Comparison of ENCODE assay signal across 17 cellular contexts in genomic region chr4:40586729-40587128, GRCh38. TPM values are rescaled to one million over a fixed set of nuclear protein-coding genes. Genes with fewer than 3 reads are reported as not detected.
DNase-seq lines count a peak whose midpoint lies in the region; ATAC-seq and TF ChIP-seq lines count a peak whose summit lies in the region.
"Had no signal": no experiment of that assay in that cellular context is flagged by ENCODE, and none has a peak within 500 bp of the region (broad histone marks: within the 10 kb centered on the region; RNA-seq: fewer than 3 reads in every experiment).

No MANE protein-coding gene starts in this region.

- H3K4me3 Mint-ChIP-seq in HFFc6 = peak overlapping the region; percentile 10; the same call in 1 of the 2 replicates
- H3K4me3 Mint-ChIP-seq in activated T-helper 1 cell treated with anti-CD3 and anti-CD28 coated beads, Interleukin-12 subunit alpha, Interleukin-12 subunit beta, Interleukin-2, Interleukin-4 antibody, amounts not matched to agents 30 ng/mL and 10 ng/mL and 1 ng/mL, durations not matched to agents 14 hours and 24 hours and 36 hours = no peak overlapping the region
- H3K4me3 Mint-ChIP-seq: activated T-cell treated with anti-CD3 and anti-CD28 coated beads, Interleukin-2, amount 50 U/mL, for 24 hours had no signal

- H3K27me3 ChIP-seq in left lung (no peaks in the 10 kb centered on the region), skeletal muscle tissue (ENCODE audit: control insufficient read depth in 3 of 3, insufficient read depth in 3 of 3, low read length in 3 of 3) (no peaks in the 10 kb centered on the region)
- H3K27me3 ChIP-seq: BE2C had no signal

- peak overlapping the region in 1 of 2 donors; percentile 11 for H3K4me3 ChIP-seq in left lung
- no peak overlapping the region for H3K4me3 ChIP-seq in skeletal muscle tissue (ENCODE audit: low read length in 3 of 3)

- peak overlapping the region; percentile 72 for H3K27ac ChIP-seq in VCaP
- peak overlapping the region; percentile 23 to 91 for H3K27ac ChIP-seq in left lung
- H3K27ac ChIP-seq in skeletal muscle tissue (ENCODE audit: low read depth, low read length) = peak overlapping the region; percentile 54

- ATAC-seq in left lung (peak; percentile 27), GM18858 (IDR thresholded peaks at IDR 0.05; ENCODE audit: unreplicated experiment) (no peak), SK-N-SH treated with all-trans-retinoic acid at 6 μM for 48 hours (no peak)

- H3K27me3 Mint-ChIP-seq in HFFc6 (ENCODE audit: insufficient read depth) = no peaks in the 10 kb centered on the region
- H3K27me3 Mint-ChIP-seq in activated T-helper 1 cell treated with anti-CD3 and anti-CD28 coated beads, Interleukin-12 subunit alpha, Interleukin-12 subunit beta, Interleukin-2, Interleukin-4 antibody, amounts not matched to agents 30 ng/mL and 10 ng/mL and 1 ng/mL, durations not matched to agents 14 hours and 24 hours and 36 hours (ENCODE audit: insufficient read depth) = no peaks in the 10 kb centered on the region

- H3K9me3 ChIP-seq in left lung (no peaks in the 10 kb centered on the region), skeletal muscle tissue (ENCODE audit: control insufficient read depth in 3 of 3, low read length in 3 of 3) (no peaks in the 10 kb centered on the region)
- H3K9me3 ChIP-seq: BE2C had no signal

- peaks cover 7% of the 10 kb centered on the region; the same call in 1 of the 2 replicates for H3K36me3 Mint-ChIP-seq in HFFc6 (ENCODE audit: low read depth)
- peaks cover 8% of the 10 kb centered on the region for H3K36me3 Mint-ChIP-seq in activated T-helper 1 cell treated with anti-CD3 and anti-CD28 coated beads, Interleukin-12 subunit alpha, Interleukin-12 subunit beta, Interleukin-2, Interleukin-4 antibody, amounts not matched to agents 30 ng/mL and 10 ng/mL and 1 ng/mL, durations not matched to agents 14 hours and 24 hours and 36 hours (ENCODE audit: low read depth)

- peaks cover 0 to 59% of the 10 kb centered on the region in 2 donors for H3K4me1 ChIP-seq in left lung
- no peaks in the 10 kb centered on the region for H3K4me1 ChIP-seq in skeletal muscle tissue (ENCODE audit: control insufficient read depth in 3 of 3, insufficient read depth in 3 of 3, low read length in 3 of 3)
- H3K4me1 ChIP-seq: BE2C had no signal

- H3K36me3 ChIP-seq in left lung (peaks cover 0 to 21% of the 10 kb centered on the region in 2 donors), skeletal muscle tissue (ENCODE audit: control insufficient read depth in 3 of 3, insufficient read depth in 3 of 3, low read length in 3 of 3) (no peaks in the 10 kb centered on the region)
- H3K36me3 ChIP-seq: BE2C had no signal

- TF ChIP-seq CTCF in HFFc6 (IDR thresholded peaks at IDR 0.05) (no peak), VCaP (conservative IDR thresholded peaks at IDR 0.05) (no peak), left lung (IDR thresholded peaks at IDR 0.05) (no peak)

- no peak overlapping the region for H3K9ac ChIP-seq in skeletal muscle tissue (ENCODE audit: low read depth in 1 of 3, low read length in 3 of 3)

- DNase-seq in HFFc6 (no peak), left lung (peak in 1 of 2 donors; percentile 64), SHP77 treated with DMSO at 0.1 percent for 48 hours (lab: John Stamatoyannopoulos, UW) (no peak)
- no peak for DNase-seq in activated T-helper 1 cell treated with anti-CD3 and anti-CD28 coated beads, Interleukin-12 subunit alpha, Interleukin-12 subunit beta, Interleukin-2, Interleukin-4 antibody, amounts not matched to agents 30 ng/mL and 10 ng/mL and 1 ng/mL, durations not matched to agents 14 hours and 24 hours and 36 hours (ENCODE audit: low spot score)
- DNase-seq: activated CD4-positive, alpha-beta T cell treated with anti-CD3 and anti-CD28 coated beads for 4 hours; activated T-cell treated with anti-CD3 and anti-CD28 coated beads, Interleukin-2, amount 50 U/mL, for 24 hours; amygdala; BE2C; cortex of kidney; DMS79 treated with DMSO at 0.1 percent for 48 hours; hippocampal formation; occipital lobe; T-helper 1 cell had no signal

- H3K4me1 Mint-ChIP-seq in HFFc6 (ENCODE audit: low read depth) = peaks cover 42% of the 10 kb centered on the region
- peaks cover 38% of the 10 kb centered on the region for H3K4me1 Mint-ChIP-seq in activated T-helper 1 cell treated with anti-CD3 and anti-CD28 coated beads, Interleukin-12 subunit alpha, Interleukin-12 subunit beta, Interleukin-2, Interleukin-4 antibody, amounts not matched to agents 30 ng/mL and 10 ng/mL and 1 ng/mL, durations not matched to agents 14 hours and 24 hours and 36 hours (ENCODE audit: low read depth)

- H3K27ac Mint-ChIP-seq in HFFc6 = peak overlapping the region; percentile 63
- H3K27ac Mint-ChIP-seq in activated T-helper 1 cell treated with anti-CD3 and anti-CD28 coated beads, Interleukin-12 subunit alpha, Interleukin-12 subunit beta, Interleukin-2, Interleukin-4 antibody, amounts not matched to agents 30 ng/mL and 10 ng/mL and 1 ng/mL, durations not matched to agents 14 hours and 24 hours and 36 hours = no peak overlapping the region
- H3K27ac Mint-ChIP-seq: activated T-cell treated with anti-CD3 and anti-CD28 coated beads, Interleukin-2, amount 50 U/mL, for 24 hours had no signal

- no peaks in the 10 kb centered on the region for H3K9me3 Mint-ChIP-seq in HFFc6
- no peaks in the 10 kb centered on the region for H3K9me3 Mint-ChIP-seq in activated T-helper 1 cell treated with anti-CD3 and anti-CD28 coated beads, Interleukin-12 subunit alpha, Interleukin-12 subunit beta, Interleukin-2, Interleukin-4 antibody, amounts not matched to agents 30 ng/mL and 10 ng/mL and 1 ng/mL, durations not matched to agents 14 hours and 24 hours and 36 hours
- H3K9me3 Mint-ChIP-seq: activated T-cell treated with anti-CD3 and anti-CD28 coated beads, Interleukin-2, amount 50 U/mL, for 24 hours had no signal

- intact Hi-C loops in left lung (cut with DNase I) = no loop called here
- intact Hi-C loops in activated T-helper 1 cell treated with anti-CD3 and anti-CD28 coated beads, Interleukin-12 subunit alpha, Interleukin-12 subunit beta, Interleukin-2, Interleukin-4 antibody, amounts not matched to agents 30 ng/mL and 10 ng/mL and 1 ng/mL, durations not matched to agents 14 hours and 24 hours and 36 hours (cut with micrococcal nuclease) = no loop called here

TF ChIP-seq in SK-N-SH treated with all-trans-retinoic acid at 6 μM for 48 hours, 23 proteins besides CTCF, POLR2A, EP300 and RAD21:
- TF ChIP-seq ZNF565 (CRISPR knock-in tag; conservative IDR thresholded peaks at IDR 0.05; ENCODE audit: low read depth) (no peak), ISL1 (CRISPR knock-in tag; IDR thresholded peaks at IDR 0.05) (no peak), ZNF70 (CRISPR knock-in tag; IDR thresholded peaks at IDR 0.05) (no peak), ARNTL (CRISPR knock-in tag; IDR thresholded peaks at IDR 0.05; ENCODE audit: borderline replicate concordance, low read depth) (no peak), TCF4 (CRISPR knock-in tag; IDR thresholded peaks at IDR 0.05; ENCODE audit: borderline replicate concordance) (no peak), ZC3H10 (CRISPR knock-in tag; IDR thresholded peaks at IDR 0.05) (no peak), ESRRG (CRISPR knock-in tag; IDR thresholded peaks at IDR 0.05) (no peak), OSR1 (CRISPR knock-in tag; IDR thresholded peaks at IDR 0.05) (no peak)
- TF ChIP-seq, protein P1, sequence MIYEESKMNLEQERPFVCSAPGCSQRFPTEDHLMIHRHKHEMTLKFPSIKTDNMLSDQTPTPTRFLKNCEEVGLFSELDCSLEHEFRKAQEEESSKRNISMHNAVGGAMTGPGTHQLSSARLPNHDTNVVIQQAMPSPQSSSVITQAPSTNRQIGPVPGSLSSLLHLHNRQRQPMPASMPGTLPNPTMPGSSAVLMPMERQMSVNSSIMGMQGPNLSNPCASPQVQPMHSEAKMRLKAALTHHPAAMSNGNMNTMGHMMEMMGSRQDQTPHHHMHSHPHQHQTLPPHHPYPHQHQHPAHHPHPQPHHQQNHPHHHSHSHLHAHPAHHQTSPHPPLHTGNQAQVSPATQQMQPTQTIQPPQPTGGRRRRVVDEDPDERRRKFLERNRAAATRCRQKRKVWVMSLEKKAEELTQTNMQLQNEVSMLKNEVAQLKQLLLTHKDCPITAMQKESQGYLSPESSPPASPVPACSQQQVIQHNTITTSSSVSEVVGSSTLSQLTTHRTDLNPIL (CRISPR knock-in tag; IDR thresholded peaks at IDR 0.05; ENCODE audit: low read depth) = no peak
TF ChIP-seq in SK-N-SH treated with all-trans-retinoic acid at 6 μM for 48 hours: peak in this region for 0.

RNA-seq across cellular contexts. Expression of gene RBM47, which starts 42.9 kb away (rescaled TPM):
- 1 to 10 TPM in 5 of 6 experiments, under 1 TPM in 1; 0.95 to 1.5 (median 1.4) TPM for total RNA-seq in HFFc6 (2021; fragmentation: NEBNext Ultra II Directional; extraction: Animal tissue kit (Norgen Biotek cat#: 25700))
- total RNA-seq in left lung (100 to 1,000 TPM in 1 of 2 donors, 10 to 100 TPM in 1; 83.5 to 110 TPM), skeletal muscle tissue (2.6 TPM)
- total RNA-seq in activated T-helper 1 cell treated with anti-CD3 and anti-CD28 coated beads, Interleukin-12 subunit alpha, Interleukin-12 subunit beta, Interleukin-2, Interleukin-4 antibody, amounts not matched to agents 30 ng/mL and 10 ng/mL and 1 ng/mL, durations not matched to agents 14 hours and 24 hours and 36 hours = 20.3 and 21.4 TPM in 2 replicates
